12 cellular contexts compared by ENCODE assay signal in genomic region chr5:134435525-134435924, GRCh38. TPM values are rescaled to one million over a fixed set of nuclear protein-coding genes. Genes with fewer than 3 reads are reported as not detected.
DNase-seq lines count a peak whose midpoint lies in the region; ATAC-seq, FAIRE-seq and TF ChIP-seq lines count a peak whose summit lies in the region.
"Had no signal": no experiment of that assay in that cellular context is flagged by ENCODE, and none has a peak within 500 bp of the region (broad histone marks: within the 10 kb centered on the region; RNA-seq: fewer than 3 reads in every experiment).

No MANE protein-coding gene starts in this region.

- intact Hi-C loops in cardiac septum (cut with DNase I) (no loop called here), left ventricle myocardium inferior (cut with micrococcal nuclease) (no loop called here), thyroid gland (cut with DNase I) (no loop called here)

- H3K4me1 ChIP-seq in left ventricle myocardium inferior (peaks cover 41% of the 10 kb centered on the region), foreskin keratinocyte (peaks cover 22% of the 10 kb centered on the region), thyroid gland (peaks cover 45 to 52% of the 10 kb centered on the region in 2 donors)

- TF ChIP-seq POLR2A in thyroid gland (IDR thresholded peaks at IDR 0.05): no peak

- TF ChIP-seq CTCF in left ventricle myocardium inferior (IDR thresholded peaks at IDR 0.05; ENCODE audit: borderline replicate concordance) (no peak), foreskin keratinocyte (conservative IDR thresholded peaks at IDR 0.05) (no peak), thyroid gland (IDR thresholded peaks at IDR 0.05) (no peak)

- no peak overlapping the region for H3K27ac ChIP-seq in left ventricle myocardium inferior (replicated peaks)
- H3K27ac ChIP-seq in foreskin keratinocyte: peak overlapping the region; percentile 20
- H3K27ac ChIP-seq in thyroid gland: peak overlapping the region; percentile 24 to 92 (median 91)

- DNase-seq in cardiac septum (ENCODE audit: low spot score): peak; percentile 27
- DNase-seq in left ventricle myocardium inferior: no peak
- peak; percentile 92 for DNase-seq in RCC 7860 (ENCODE audit: low spot score)
- DNase-seq in foreskin keratinocyte: peak; percentile 92 to 97
- DNase-seq in thyroid gland: no peak
- DNase-seq in SW 1271 (lab: John Stamatoyannopoulos, UW): no peak
- DNase-seq: CD8-positive, alpha-beta T cell; NCI-H1930 had no signal

- H3K36me3 ChIP-seq in left ventricle myocardium inferior (no peaks in the 10 kb centered on the region), thyroid gland (no peaks in the 10 kb centered on the region)

- ATAC-seq in foreskin keratinocyte (peak; percentile 83), HG02763 (IDR thresholded peaks at IDR 0.05; ENCODE audit: unreplicated experiment) (no peak), GM21515 (IDR thresholded peaks at IDR 0.05; ENCODE audit: unreplicated experiment) (no peak)

- 61 to 89% methylated on average over 2 of the region's 2 CpGs for WGBS in thyroid gland, 2 donors

- no peaks in the 10 kb centered on the region for H3K9me3 ChIP-seq in left ventricle myocardium inferior (replicated peaks)
- H3K9me3 ChIP-seq in thyroid gland: no peaks in the 10 kb centered on the region

- FAIRE-seq in RCC 7860 (lab: Jason Lieb, UNC): peak; percentile 82
- FAIRE-seq: colon, H1 had no signal

- H3K27me3 ChIP-seq in left ventricle myocardium inferior (ENCODE audit: low read depth) (no peaks in the 10 kb centered on the region), foreskin keratinocyte (no peaks in the 10 kb centered on the region), thyroid gland (no peaks in the 10 kb centered on the region)

- no peak overlapping the region for H3K4me3 ChIP-seq in left ventricle myocardium inferior
- no peak overlapping the region for H3K4me3 ChIP-seq in thyroid gland (replicated peaks in 1 of 3)

RNA-seq across cellular contexts. Expression of gene CDKN2AIPNL, which starts 23.8 kb away (rescaled TPM):
- total RNA-seq in cardiac septum (27.2 TPM), left ventricle myocardium inferior (39.6 TPM), foreskin keratinocyte (28.4 and 37.8 TPM in 2 replicates), thyroid gland (10 to 100 TPM; 27.9 to 42.3 (median 34.8) TPM)
- polyA plus RNA-seq in foreskin keratinocyte: 33.6 and 40.7 TPM in 2 replicates

Comparison
In these comparisons a context has a peak if more than half of its experiments do, and no peak if none do; other contexts are left out.
1. DNase-seq: peak in cardiac septum (single experiment), RCC 7860 (single experiment) and foreskin keratinocyte (2 of 2); none in left ventricle myocardium inferior (single experiment), thyroid gland (0 of 2) and SW 1271 (0 of 2).